8 cellular contexts compared by ENCODE assay signal in the genomic region with DNA sequence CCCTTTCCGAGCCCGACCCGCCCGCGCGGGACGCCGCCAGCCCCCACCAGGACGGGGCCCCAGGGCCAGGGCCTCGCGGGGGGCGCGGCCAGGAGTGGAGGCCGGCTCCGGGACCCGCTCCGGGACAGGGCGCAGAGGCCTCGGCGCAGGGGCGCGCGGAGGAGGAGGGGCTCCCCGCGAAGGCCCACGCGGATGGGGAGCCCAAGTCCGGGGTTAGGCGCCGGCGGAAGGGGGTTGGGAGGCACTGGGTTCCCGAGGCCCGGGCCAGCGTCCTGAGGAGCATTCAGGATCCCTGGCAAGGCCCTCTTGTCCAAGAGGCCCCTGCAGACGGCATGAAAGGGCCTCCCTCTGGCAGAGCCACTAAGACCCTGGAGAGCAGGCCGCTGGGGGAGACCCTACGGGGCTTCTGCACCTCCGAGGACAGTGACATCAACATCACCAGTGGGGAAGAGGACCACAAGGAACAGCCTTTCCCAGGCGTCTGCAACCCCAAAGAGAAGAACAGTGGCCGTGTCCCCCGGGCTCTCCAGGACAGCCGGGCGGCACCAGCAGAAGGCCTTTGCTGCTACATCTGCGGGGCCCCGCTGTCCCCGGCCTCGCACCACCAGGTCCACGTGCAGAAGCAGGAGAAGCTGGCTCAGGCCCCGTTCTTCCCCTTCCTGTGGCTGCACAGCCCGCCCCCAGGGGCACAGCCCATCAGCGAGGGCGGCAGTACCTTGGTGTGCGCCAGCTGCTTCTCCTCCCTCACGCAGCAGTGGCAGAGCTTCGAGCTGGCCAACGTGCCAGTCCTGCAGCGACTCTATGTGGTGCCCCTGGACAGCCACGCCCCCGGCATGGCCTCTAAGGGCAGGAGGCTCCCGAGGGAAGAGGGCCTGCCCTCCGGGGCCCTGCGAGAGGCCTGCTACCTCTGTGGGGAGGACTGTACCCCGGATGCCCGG. TPM values are rescaled to one million over a fixed set of nuclear protein-coding genes. Genes with fewer than 3 reads are reported as not detected.
A peak's percentile ranks its signal among the peaks of the same experiment; 100 is the strongest.
DNase-seq lines count a peak whose midpoint lies in the region; ATAC-seq, FAIRE-seq and TF ChIP-seq lines count a peak whose summit lies in the region.
"Had no signal": no experiment of that assay in that cellular context is flagged by ENCODE, and none has a peak within 500 bp of the region (broad histone marks: within the 10 kb centered on the region; RNA-seq: fewer than 3 reads in every experiment).

No MANE protein-coding gene starts in this region.

- peaks cover 10 to 21% of the 10 kb centered on the region in 2 experiments; a peak in 4 of 5 replicates for H3K27me3 ChIP-seq in K562 (ENCODE audit: control insufficient read depth in 2 of 2, insufficient read depth in 2 of 2, low read length in 2 of 2)
- H3K27me3 ChIP-seq in keratinocyte (ENCODE audit: control insufficient read depth, extremely low read depth, insufficient read depth, low read length), result peaks cover 11% of the 10 kb centered on the region
- no peaks in the 10 kb centered on the region for H3K27me3 ChIP-seq in testis

- peaks cover 9% of the 10 kb centered on the region for H3K4me1 ChIP-seq in HEK293 (ENCODE audit: control insufficient read depth, insufficient read depth, low read length)
- peaks cover 36 to 69% of the 10 kb centered on the region in 2 experiments for H3K4me1 ChIP-seq in K562 (replicated peaks in 1 of 2; ENCODE audit: control insufficient read depth in 2 of 2, insufficient read depth in 2 of 2, low read length in 2 of 2)
- peaks cover 44% of the 10 kb centered on the region for H3K4me1 ChIP-seq in keratinocyte (ENCODE audit: control insufficient read depth, extremely low read depth, insufficient read depth, low read length)
- H3K4me1 ChIP-seq in testis, result peaks cover 61% of the 10 kb centered on the region

- H3K4me3 ChIP-seq in HEK293 (ENCODE audit: low read depth, low read length) (no peak overlapping the region), K562 (peak overlapping the region; percentile 41; the same call in 1 of the 2 replicates), keratinocyte (ENCODE audit: control insufficient read depth in 2 of 3, extremely low read depth in 1 of 3, insufficient read depth in 2 of 3, low read depth in 1 of 3, low read length in 3 of 3) (peak overlapping the region in 2 of 3 experiments; percentile 18 to 46), testis (peak overlapping the region; percentile 39 to 45), lower leg skin (ENCODE audit: low read depth, poor library complexity, severe bottlenecking) (no peak overlapping the region)

- CTCF ChIA-PET in HEK293 (lab: Yijun Ruan, JAX) (interaction anchor here (0.7 to 1.1 kb wide), 4 partner anchors 12 to 55 kb away, joined by 3 to 4 read pairs (median 4); no protein-coding TSS in a partner anchor), K562 (lab: Yijun Ruan, JAX; ENCODE audit: low intra/inter-chr PET ratio) (no interaction called here)

- dilution Hi-C loops in keratinocyte (cut with MboI; ENCODE audit: extremely low pct_ligation_motif_present, low sequenced_read_pairs), result no loop called here

- H3K36me3 ChIP-seq in HEK293 (ENCODE audit: control insufficient read depth in 2 of 2, insufficient read depth in 1 of 2, low read length in 2 of 2), result peaks cover 0 to 8% of the 10 kb centered on the region in 2 experiments; a peak in 1 of 3 replicates
- peaks cover 15% of the 10 kb centered on the region; the same call in 1 of the 3 replicates for H3K36me3 ChIP-seq in K562 (ENCODE audit: control insufficient read depth, insufficient read depth, low read length)
- H3K36me3 ChIP-seq in keratinocyte (ENCODE audit: control insufficient read depth in 2 of 2, extremely low read depth in 1 of 2, insufficient read depth in 2 of 2, low read length in 2 of 2), result no peaks in the 10 kb centered on the region
- no peaks in the 10 kb centered on the region for H3K36me3 ChIP-seq in testis (ENCODE audit: low read depth, missing control alignments)

- in situ Hi-C loops in K562 (cut with MboI), result no loop called here

- intact Hi-C loops in K562 (cut with micrococcal nuclease), result no loop called here
- intact Hi-C loops in testis (cut with DNase I; ENCODE audit: low total_unique reads), result no loop called here
- intact Hi-C loops in lower leg skin (cut with DNase I; ENCODE audit: low total_unique reads), result no loop called here

- 52% methylated on average over 42 of the region's 64 CpGs for WGBS in K562 (ENCODE audit: insufficient coverage, low coverage, missing lambda C conversion rate)
- WGBS in testis, 2 donors, result 31 to 62% methylated on average over 16 to 57 of the region's 64 CpGs
- 57 to 73% methylated on average over 16 to 34 of the region's 64 CpGs for WGBS in lower leg skin, 2 donors

- BruUV-seq in K562 (replicated peaks; lab: Mats Ljungman, UMichigan), result no TSS peak

- H3K9me1 ChIP-seq in K562 (ENCODE audit: control insufficient read depth, insufficient read depth, low read length) (no peaks in the 10 kb centered on the region), keratinocyte (ENCODE audit: control insufficient read depth, extremely low read depth, insufficient read depth, low read length) (no peaks in the 10 kb centered on the region)

- H3K4me2 ChIP-seq in K562 (ENCODE audit: insufficient read depth, low read length) (peak overlapping the region; percentile 59; the same call in 1 of the 2 replicates), keratinocyte (ENCODE audit: control insufficient read depth, extremely low read depth, insufficient read depth, low read depth, low read length) (peak overlapping the region; percentile 56)

- peak in 2 of 4 experiments; percentile 70 for DNase-seq in K562 (ENCODE audit: extremely low read depth in 1 of 4, low spot score in 3 of 4)
- DNase-seq in keratinocyte (ENCODE audit: low read depth, low spot score), result no peak
- DNase-seq in testis, result no peak
- DNase-seq in anterior cingulate cortex (lab: John Stamatoyannopoulos, UW), result no peak
- no peak for DNase-seq in lower leg skin (ENCODE audit: low spot score in 2 of 2)
- DNase-seq: NK-92 treated with Interleukin-12 subunit alpha and Interleukin-12 subunit beta, amount 100 ng/mL, for 24 hours had no signal

- H3K27ac ChIP-seq in HEK293 (ENCODE audit: extremely low read depth, low read depth, low read length) (peak overlapping the region; percentile 54; the same call in 1 of the 2 replicates), K562 (ENCODE audit: extremely low read depth, low read depth, low read length) (peak overlapping the region; percentile 58; the same call in 2 of the 3 replicates), keratinocyte (ENCODE audit: control insufficient read depth, insufficient read depth, low read length) (no peak overlapping the region), testis (no peak overlapping the region)

- POLR2A ChIA-PET in HEK293 (lab: Yijun Ruan, JAX), result no interaction called here
- POLR2A ChIA-PET in K562 (lab: Yijun Ruan, JAX), result interaction anchor here (0.6 to 3.2 kb wide), 5 partner anchors 15 to 179 kb away, joined by 3 to 10 read pairs (median 3); no protein-coding TSS in a partner anchor

- H4K20me1 ChIP-seq in K562 (replicated peaks; ENCODE audit: control insufficient read depth, insufficient read depth, low read length) (peaks cover 42% of the 10 kb centered on the region), keratinocyte (ENCODE audit: control insufficient read depth, extremely low read depth, insufficient read depth, low read length) (no peaks in the 10 kb centered on the region)

- TF ChIP-seq RAD21 in K562 (CRISPR knock-in tag; conservative IDR thresholded peaks at IDR 0.05 in 1 of 2, IDR thresholded peaks at IDR 0.05 in 1 of 2), result no peak

- peak overlapping the region; percentile 55; the same call in 1 of the 2 replicates for H2AFZ ChIP-seq in K562 (ENCODE audit: low read depth, low read length)
- H2AFZ ChIP-seq in keratinocyte (ENCODE audit: control insufficient read depth, low read length), result no peak overlapping the region

- FAIRE-seq in K562 (lab: Jason Lieb, UNC), result no peak
- no peak for FAIRE-seq in keratinocyte (lab: Jason Lieb, UNC)

- H3K9ac ChIP-seq in K562 (ENCODE audit: insufficient read depth in 1 of 2, low read depth in 2 of 2, low read length in 2 of 2), result peak overlapping the region; percentile 34 to 91; a peak in 3 of 4 replicates
- H3K9ac ChIP-seq in keratinocyte (ENCODE audit: control insufficient read depth, extremely low read depth, insufficient read depth, low read length), result no peak overlapping the region

- TF ChIP-seq EP300 in K562 (IDR thresholded peaks at IDR 0.05; ENCODE audit: low read length), result no peak

- H3K79me2 ChIP-seq in K562 (ENCODE audit: control insufficient read depth, insufficient read depth, low read length) (peaks cover 56% of the 10 kb centered on the region), keratinocyte (ENCODE audit: control insufficient read depth, insufficient read depth, low read length) (peaks cover 4% of the 10 kb centered on the region)

- TF ChIP-seq POLR2A in K562 (conservative IDR thresholded peaks at IDR 0.05) (no peak), testis (IDR thresholded peaks at IDR 0.05) (no peak), lower leg skin (IDR thresholded peaks at IDR 0.05) (no peak)

- no peak for ATAC-seq in K562
- ATAC-seq in HG03045 (IDR thresholded peaks at IDR 0.05; ENCODE audit: unreplicated experiment), result no peak

- H3K9me3 ChIP-seq in HEK293 (ENCODE audit: control insufficient read depth, insufficient read depth, low read depth, low read length), result no peaks in the 10 kb centered on the region
- H3K9me3 ChIP-seq in K562 (replicated peaks; ENCODE audit: control insufficient read depth, insufficient read depth, low read depth, low read length), result no peaks in the 10 kb centered on the region
- no peaks in the 10 kb centered on the region for H3K9me3 ChIP-seq in keratinocyte (ENCODE audit: control insufficient read depth, low read depth, low read length)
- no peaks in the 10 kb centered on the region for H3K9me3 ChIP-seq in testis

- TF ChIP-seq CTCF in HEK293 (tag by site-specific recombination; IDR thresholded peaks at IDR 0.05) (no peak), K562 (IDR thresholded peaks at IDR 0.05 in 2 of 3, conservative IDR thresholded peaks at IDR 0.05 in 1 of 3; ENCODE audit: insufficient read depth in 2 of 3, low read depth in 1 of 3, low read length in 3 of 3) (no peak), keratinocyte (optimal IDR thresholded peaks at IDR 0.05 in 1 of 3, IDR thresholded peaks at IDR 0.05 in 1 of 3, conservative IDR thresholded peaks at IDR 0.05 in 1 of 3; ENCODE audit: extremely low read depth in 1 of 3, insufficient read depth in 2 of 3, low read length in 3 of 3) (no peak), testis (IDR thresholded peaks at IDR 0.05) (no peak), lower leg skin (IDR thresholded peaks at IDR 0.05) (no peak)

RNA-seq across cellular contexts. Expression of gene CIBAR2, which starts 58.1 kb away (rescaled TPM):
- total RNA-seq in K562 (2011; cell fraction: chromatin; rRNA removed; ENCODE audit: low replicate concordance), result not detected in 2 replicates
- total RNA-seq in K562 (2011; cell fraction: nucleolus; rRNA removed), result not detected in 2 replicates
- total RNA-seq in K562 (2011; cell fraction: nucleoplasm; rRNA removed), result not detected in 2 replicates
- not detected in 2 replicates for total RNA-seq in K562 (2014; rRNA removed)
- not detected in 2 replicates for total RNA-seq in K562 (2014; rRNA removed; fragmentation: Illumina TruSeq; extraction: Trizol)
- not detected in 2 replicates for total RNA-seq in K562 (2015; rRNA removed; fragmentation: Illumina TruSeq; extraction: Trizol)
- not detected in 2 replicates for total RNA-seq in K562 (2021)
- not detected in 2 replicates for polyA plus RNA-seq in K562 (2011; rRNA removed)
- polyA plus RNA-seq in K562 (2011; cell fraction: cytosol; rRNA removed), result not detected in 2 replicates
- not detected in 2 replicates for polyA plus RNA-seq in K562 (2011; cell fraction: nucleus; rRNA removed)
- polyA plus RNA-seq in K562 (2012), result not detected in 2 replicates
- polyA plus RNA-seq in K562 (2014; fragmentation: Illumina TruSeq; extraction: Trizol), result not detected in 2 replicates
- polyA plus RNA-seq in K562 (2014; fragmentation: Nextera tagmentation; extraction: Ambion mirVana), result not detected
- polyA plus RNA-seq in K562 (2014; rRNA removed), result not detected in 2 replicates
- not detected in 2 replicates for polyA minus RNA-seq in K562 (2011; rRNA and poly(A)+ RNA removed)
- not detected in 2 replicates for polyA minus RNA-seq in K562 (2011; cell fraction: cytosol; rRNA and poly(A)+ RNA removed)
- polyA minus RNA-seq in K562 (2011; cell fraction: nucleus; rRNA and poly(A)+ RNA removed), result not detected in 2 replicates
- not detected in 3 replicates for polyA plus RNA-seq in keratinocyte
- polyA plus RNA-seq in keratinocyte (2011; ENCODE audit: low read depth), result not detected
- polyA plus RNA-seq in keratinocyte (2011; cell fraction: cytosol; rRNA removed), result not detected in 2 replicates
- polyA plus RNA-seq in keratinocyte (2011; cell fraction: nucleus; rRNA removed), result not detected in 2 replicates
- not detected in 2 replicates for polyA plus RNA-seq in keratinocyte (2012; ENCODE audit: low replicate concordance)
- not detected in 3 replicates for polyA minus RNA-seq in keratinocyte
- not detected for polyA minus RNA-seq in keratinocyte (2011; cell fraction: cytosol; rRNA and poly(A)+ RNA removed)
- not detected in 2 replicates for polyA minus RNA-seq in keratinocyte (2011; cell fraction: nucleus; rRNA and poly(A)+ RNA removed)
- under 1 TPM in 1 of 2 donors, not detected in 1; 0.24 TPM for total RNA-seq in testis
- 1.6 TPM for polyA plus RNA-seq in testis (ENCODE audit: insufficient read depth, low read depth, low replicate concordance)
- total RNA-seq in lower leg skin, result not detected

Comparison
In these comparisons a context has a peak if more than half of its experiments do, and no peak if none do; other contexts are left out.
1. H3K27ac ChIP-seq: peak in HEK293 (single experiment) and K562 (single experiment); none in keratinocyte (single experiment) and testis (0 of 2).
2. H3K4me3 ChIP-seq: peak in K562 (single experiment), keratinocyte (2 of 3) and testis (2 of 2); none in HEK293 (single experiment) and lower leg skin (single experiment).
3. Of the 44 proteins assayed by ChIP-seq in both K562 and HEK293: peak only in K562: ZBTB7A; only in HEK293: SP2; in both: none; in neither: 42.